In genomic region chr3:10983219-10983916, GRCh38 we compare ENCODE assay signal across 8 cellular contexts. TPM values are rescaled to one million over a fixed set of nuclear protein-coding genes. Genes with fewer than 3 reads are reported as not detected.
DNase-seq lines count a peak whose midpoint lies in the region; TF ChIP-seq lines count a peak whose summit lies in the region.

No MANE protein-coding gene starts in this region.

- no peaks in the 10 kb centered on the region for H3K27me3 ChIP-seq in BE2C

- H3K27ac ChIP-seq in cingulate gyrus (ENCODE audit: low read depth, low read length): peak overlapping the region; percentile 60

- DNase-seq in BE2C (no peak), NCI-H526 treated with DMSO at 0.1 percent for 48 hours (lab: John Stamatoyannopoulos, UW) (peak; percentile 10), lung microvascular endothelial cell (ENCODE audit: low read depth in 2 of 2) (peak; percentile 38 to 76), MV-4-11 (lab: John Stamatoyannopoulos, UW) (no peak), activated gamma-delta T cell (lab: John Stamatoyannopoulos, UW) (no peak), SKM-1 (lab: John Stamatoyannopoulos, UW; ENCODE audit: unreplicated experiment) (no peak)

- no peaks in the 10 kb centered on the region for H3K9me3 ChIP-seq in BE2C

- H3K4me3 ChIP-seq in BE2C (ENCODE audit: low read depth, low read length) (no peak overlapping the region), GM12875 (ENCODE audit: low read depth, low read length) (no peak overlapping the region)

- no peaks in the 10 kb centered on the region for H3K4me1 ChIP-seq in BE2C

- TF ChIP-seq CTCF in BE2C (IDR thresholded peaks at IDR 0.05; ENCODE audit: low read depth, low read length) (peak; percentile 74), GM12875 (IDR thresholded peaks at IDR 0.05; ENCODE audit: borderline replicate concordance, insufficient read depth, low read depth, low read length) (peak; percentile 77)

- H3K36me3 ChIP-seq in BE2C: no peaks in the 10 kb centered on the region

RNA-seq across cellular contexts. Expression of gene SLC6A1, which starts 9.2 kb away (rescaled TPM):
- 0.25 TPM for polyA plus RNA-seq in BE2C (2012; ENCODE audit: insufficient read depth, insufficient read length, low read depth)
- under 0.01 TPM in 1 of 2 replicates, not detected in the other for total RNA-seq in lung microvascular endothelial cell

Comparison
In these comparisons a context has a peak if more than half of its experiments do, and no peak if none do; other contexts are left out.
1. DNase-seq: peak in NCI-H526 treated with DMSO at 0.1 percent for 48 hours (single experiment) and lung microvascular endothelial cell (2 of 2); none in BE2C (single experiment), MV-4-11 (single experiment), activated gamma-delta T cell (single experiment) and SKM-1 (single experiment).